ENCODE assay signal across 1 cellular context in the genomic region with DNA sequence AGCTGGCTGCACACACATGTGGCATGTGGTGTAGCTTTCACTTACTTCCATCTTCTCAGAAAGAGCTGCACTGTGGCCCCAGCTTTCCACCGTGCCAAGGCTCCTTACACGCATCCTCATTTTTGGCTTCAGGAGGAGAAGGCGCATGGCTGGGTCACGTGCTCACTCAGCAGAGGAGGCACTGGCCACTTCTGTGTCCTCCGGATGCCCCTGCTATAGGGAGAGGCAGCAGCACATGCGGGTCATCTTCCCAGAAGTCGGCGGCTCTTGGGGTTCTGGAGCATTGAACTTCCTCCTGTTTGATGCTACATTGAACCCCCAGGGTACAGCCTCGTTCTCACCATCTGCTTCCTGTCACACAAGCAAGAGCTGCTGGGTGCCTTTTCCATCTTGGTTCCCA.
TF ChIP-seq lines count a peak whose summit lies in the region.

No MANE protein-coding gene starts in this region.

TF ChIP-seq in H1, 55 proteins besides CTCF, POLR2A, EP300 and RAD21 (continued from another document):
- TF ChIP-seq CBX8 (IDR thresholded peaks at IDR 0.05; ENCODE audit: borderline replicate concordance, low read depth, low read length) (no peak), TAF7 (optimal IDR thresholded peaks at IDR 0.05; ENCODE audit: borderline replicate concordance, low read depth, low read length) (no peak), HDAC6 (IDR thresholded peaks at IDR 0.05; ENCODE audit: low read depth, low read length) (no peak), GABPA (IDR thresholded peaks at IDR 0.05; ENCODE audit: borderline replicate concordance, insufficient read depth, low read length) (no peak), NRF1 (IDR thresholded peaks at IDR 0.05; ENCODE audit: low read depth, low read length) (no peak), EZH2 (IDR thresholded peaks at IDR 0.05; ENCODE audit: low read depth, low read length, severe bottlenecking) (no peak), CBX5 (IDR thresholded peaks at IDR 0.05; ENCODE audit: low read depth, low read length) (no peak), SUZ12 (IDR thresholded peaks at IDR 0.05; ENCODE audit: low read length) (no peak), SAP30 (IDR thresholded peaks at IDR 0.05; ENCODE audit: insufficient read depth, insufficient replicate concordance, low read length) (no peak)
- TF ChIP-seq, protein P1, sequence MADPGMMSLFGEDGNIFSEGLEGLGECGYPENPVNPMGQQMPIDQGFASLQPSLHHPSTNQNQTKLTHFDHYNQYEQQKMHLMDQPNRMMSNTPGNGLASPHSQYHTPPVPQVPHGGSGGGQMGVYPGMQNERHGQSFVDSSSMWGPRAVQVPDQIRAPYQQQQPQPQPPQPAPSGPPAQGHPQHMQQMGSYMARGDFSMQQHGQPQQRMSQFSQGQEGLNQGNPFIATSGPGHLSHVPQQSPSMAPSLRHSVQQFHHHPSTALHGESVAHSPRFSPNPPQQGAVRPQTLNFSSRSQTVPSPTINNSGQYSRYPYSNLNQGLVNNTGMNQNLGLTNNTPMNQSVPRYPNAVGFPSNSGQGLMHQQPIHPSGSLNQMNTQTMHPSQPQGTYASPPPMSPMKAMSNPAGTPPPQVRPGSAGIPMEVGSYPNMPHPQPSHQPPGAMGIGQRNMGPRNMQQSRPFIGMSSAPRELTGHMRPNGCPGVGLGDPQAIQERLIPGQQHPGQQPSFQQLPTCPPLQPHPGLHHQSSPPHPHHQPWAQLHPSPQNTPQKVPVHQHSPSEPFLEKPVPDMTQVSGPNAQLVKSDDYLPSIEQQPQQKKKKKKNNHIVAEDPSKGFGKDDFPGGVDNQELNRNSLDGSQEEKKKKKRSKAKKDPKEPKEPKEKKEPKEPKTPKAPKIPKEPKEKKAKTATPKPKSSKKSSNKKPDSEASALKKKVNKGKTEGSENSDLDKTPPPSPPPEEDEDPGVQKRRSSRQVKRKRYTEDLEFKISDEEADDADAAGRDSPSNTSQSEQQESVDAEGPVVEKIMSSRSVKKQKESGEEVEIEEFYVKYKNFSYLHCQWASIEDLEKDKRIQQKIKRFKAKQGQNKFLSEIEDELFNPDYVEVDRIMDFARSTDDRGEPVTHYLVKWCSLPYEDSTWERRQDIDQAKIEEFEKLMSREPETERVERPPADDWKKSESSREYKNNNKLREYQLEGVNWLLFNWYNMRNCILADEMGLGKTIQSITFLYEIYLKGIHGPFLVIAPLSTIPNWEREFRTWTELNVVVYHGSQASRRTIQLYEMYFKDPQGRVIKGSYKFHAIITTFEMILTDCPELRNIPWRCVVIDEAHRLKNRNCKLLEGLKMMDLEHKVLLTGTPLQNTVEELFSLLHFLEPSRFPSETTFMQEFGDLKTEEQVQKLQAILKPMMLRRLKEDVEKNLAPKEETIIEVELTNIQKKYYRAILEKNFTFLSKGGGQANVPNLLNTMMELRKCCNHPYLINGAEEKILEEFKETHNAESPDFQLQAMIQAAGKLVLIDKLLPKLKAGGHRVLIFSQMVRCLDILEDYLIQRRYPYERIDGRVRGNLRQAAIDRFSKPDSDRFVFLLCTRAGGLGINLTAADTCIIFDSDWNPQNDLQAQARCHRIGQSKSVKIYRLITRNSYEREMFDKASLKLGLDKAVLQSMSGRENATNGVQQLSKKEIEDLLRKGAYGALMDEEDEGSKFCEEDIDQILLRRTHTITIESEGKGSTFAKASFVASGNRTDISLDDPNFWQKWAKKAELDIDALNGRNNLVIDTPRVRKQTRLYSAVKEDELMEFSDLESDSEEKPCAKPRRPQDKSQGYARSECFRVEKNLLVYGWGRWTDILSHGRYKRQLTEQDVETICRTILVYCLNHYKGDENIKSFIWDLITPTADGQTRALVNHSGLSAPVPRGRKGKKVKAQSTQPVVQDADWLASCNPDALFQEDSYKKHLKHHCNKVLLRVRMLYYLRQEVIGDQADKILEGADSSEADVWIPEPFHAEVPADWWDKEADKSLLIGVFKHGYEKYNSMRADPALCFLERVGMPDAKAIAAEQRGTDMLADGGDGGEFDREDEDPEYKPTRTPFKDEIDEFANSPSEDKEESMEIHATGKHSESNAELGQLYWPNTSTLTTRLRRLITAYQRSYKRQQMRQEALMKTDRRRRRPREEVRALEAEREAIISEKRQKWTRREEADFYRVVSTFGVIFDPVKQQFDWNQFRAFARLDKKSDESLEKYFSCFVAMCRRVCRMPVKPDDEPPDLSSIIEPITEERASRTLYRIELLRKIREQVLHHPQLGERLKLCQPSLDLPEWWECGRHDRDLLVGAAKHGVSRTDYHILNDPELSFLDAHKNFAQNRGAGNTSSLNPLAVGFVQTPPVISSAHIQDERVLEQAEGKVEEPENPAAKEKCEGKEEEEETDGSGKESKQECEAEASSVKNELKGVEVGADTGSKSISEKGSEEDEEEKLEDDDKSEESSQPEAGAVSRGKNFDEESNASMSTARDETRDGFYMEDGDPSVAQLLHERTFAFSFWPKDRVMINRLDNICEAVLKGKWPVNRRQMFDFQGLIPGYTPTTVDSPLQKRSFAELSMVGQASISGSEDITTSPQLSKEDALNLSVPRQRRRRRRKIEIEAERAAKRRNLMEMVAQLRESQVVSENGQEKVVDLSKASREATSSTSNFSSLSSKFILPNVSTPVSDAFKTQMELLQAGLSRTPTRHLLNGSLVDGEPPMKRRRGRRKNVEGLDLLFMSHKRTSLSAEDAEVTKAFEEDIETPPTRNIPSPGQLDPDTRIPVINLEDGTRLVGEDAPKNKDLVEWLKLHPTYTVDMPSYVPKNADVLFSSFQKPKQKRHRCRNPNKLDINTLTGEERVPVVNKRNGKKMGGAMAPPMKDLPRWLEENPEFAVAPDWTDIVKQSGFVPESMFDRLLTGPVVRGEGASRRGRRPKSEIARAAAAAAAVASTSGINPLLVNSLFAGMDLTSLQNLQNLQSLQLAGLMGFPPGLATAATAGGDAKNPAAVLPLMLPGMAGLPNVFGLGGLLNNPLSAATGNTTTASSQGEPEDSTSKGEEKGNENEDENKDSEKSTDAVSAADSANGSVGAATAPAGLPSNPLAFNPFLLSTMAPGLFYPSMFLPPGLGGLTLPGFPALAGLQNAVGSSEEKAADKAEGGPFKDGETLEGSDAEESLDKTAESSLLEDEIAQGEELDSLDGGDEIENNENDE (IDR thresholded peaks at IDR 0.05; ENCODE audit: insufficient replicate concordance, low read length), result no peak
